Comparison of ENCODE assay signal across 12 cellular contexts in genomic region chr3:138197058-138197457, GRCh38. TPM values are rescaled to one million over a fixed set of nuclear protein-coding genes. Genes with fewer than 3 reads are reported as not detected.
A peak's percentile ranks its signal among the peaks of the same experiment; 100 is the strongest.
DNase-seq lines count a peak whose midpoint lies in the region; ATAC-seq, FAIRE-seq and TF ChIP-seq lines count a peak whose summit lies in the region.
"Had no signal": no experiment of that assay in that cellular context is flagged by ENCODE, and none has a peak within 500 bp of the region (broad histone marks: within the 10 kb centered on the region; RNA-seq: fewer than 3 reads in every experiment).

No MANE protein-coding gene starts in this region.

- no peaks in the 10 kb centered on the region for H3K4me1 ChIP-seq in Karpas-422 (ENCODE audit: low read length)
- peaks cover 2% of the 10 kb centered on the region; the same call in 1 of the 2 replicates for H3K4me1 ChIP-seq in GM12878 (ENCODE audit: control insufficient read depth, insufficient read depth, low read length)

- CTCF ChIA-PET in Calu3 (lab: Charles Lee) (interaction anchor here (1.1 kb wide), 1 partner anchor 11 kb away, joined by 3 read pairs; no protein-coding TSS in a partner anchor), GM12878 (lab: Yijun Ruan, JAX) (interaction anchor here (1.5 kb wide), 1 partner anchor 14 kb away, joined by 4 read pairs; no protein-coding TSS in a partner anchor)

- H3K4me3 Mint-ChIP-seq in Calu3 (ENCODE audit: low read depth, unreplicated experiment): no peak overlapping the region
- H3K4me3 Mint-ChIP-seq: stimulated activated naive CD8-positive, alpha-beta T cell treated with anti-CD3 and anti-CD28 coated beads, Interleukin-15, Interleukin-2, amounts not matched to agents 100 ng/mL and 50 ng/mL, for 24 hours had no signal

- H3K9me3 ChIP-seq in Karpas-422 (ENCODE audit: low read length) (no peaks in the 10 kb centered on the region), GM12878 (replicated peaks; ENCODE audit: control insufficient read depth, insufficient read depth, low read length) (no peaks in the 10 kb centered on the region)
- H3K9me3 ChIP-seq: gastroesophageal sphincter had no signal

- intact Hi-C loops in Calu3 (cut with micrococcal nuclease; ENCODE audit: unreplicated experiment) (no loop called here), GM12878 (cut with micrococcal nuclease; ENCODE audit: unreplicated experiment) (no loop called here)

- H3K27me3 Mint-ChIP-seq in Calu3 (ENCODE audit: unreplicated experiment): no peaks in the 10 kb centered on the region
- H3K27me3 Mint-ChIP-seq: stimulated activated naive CD8-positive, alpha-beta T cell treated with anti-CD3 and anti-CD28 coated beads, Interleukin-15, Interleukin-2, amounts not matched to agents 100 ng/mL and 50 ng/mL, for 24 hours had no signal

- RAD21 ChIA-PET in GM12878 (lab: Charles Lee; ENCODE audit: unreplicated experiment): no interaction called here

- TF ChIP-seq CTCF in Calu3 (IDR thresholded peaks at IDR 0.05; ENCODE audit: unreplicated experiment) (no peak), GM12878 (IDR thresholded peaks at IDR 0.05 in 2 of 3, conservative IDR thresholded peaks at IDR 0.05 in 1 of 3; ENCODE audit: control insufficient read depth in 2 of 3, extremely low read depth in 1 of 3, insufficient read depth in 1 of 3, low read depth in 3 of 3, low read length in 3 of 3) (no peak)

- TF ChIP-seq RAD21 in GM12878 (IDR thresholded peaks at IDR 0.05; ENCODE audit: insufficient read depth, low read depth, low read length): no peak

- TF ChIP-seq EP300 in GM12878 (IDR thresholded peaks at IDR 0.05; ENCODE audit: borderline replicate concordance in 1 of 2, control insufficient read depth in 1 of 2, low read depth in 2 of 2, low read length in 2 of 2): no peak

- H4K20me1 ChIP-seq in Karpas-422 (ENCODE audit: insufficient read depth, low read depth, low read length) (peaks cover 27% of the 10 kb centered on the region), GM12878 (ENCODE audit: control insufficient read depth, insufficient read depth) (no peaks in the 10 kb centered on the region)

- POLR2A ChIA-PET in GM12878 (lab: Charles Lee): interaction anchor here (0.6 to 0.9 kb wide), 2 partner anchors 14 to 94 kb away, joined by 3 to 5 read pairs; no protein-coding TSS in a partner anchor

- FAIRE-seq in GM12878 (lab: Jason Lieb, UNC): no peak

- H3K27ac ChIP-seq in Karpas-422 (ENCODE audit: low read length) (no peak overlapping the region), GM12878 (ENCODE audit: control insufficient read depth, insufficient read depth) (no peak overlapping the region)
- H3K27ac ChIP-seq: gastroesophageal sphincter had no signal

- H3K27me3 ChIP-seq in Karpas-422 (ENCODE audit: low read length) (no peaks in the 10 kb centered on the region), GM12878 (replicated peaks in 1 of 2; ENCODE audit: control insufficient read depth in 2 of 2, insufficient read depth in 2 of 2, low read length in 1 of 2) (no peaks in the 10 kb centered on the region)
- H3K27me3 ChIP-seq: gastroesophageal sphincter had no signal

- no peaks in the 10 kb centered on the region for H3K36me3 Mint-ChIP-seq in Calu3 (ENCODE audit: insufficient read depth, unreplicated experiment)

- SMC1A ChIA-PET in GM12878 (lab: Charles Lee; ENCODE audit: uncharacterized antibody, unreplicated experiment): interaction anchor here (0.9 to 1.2 kb wide), 3 partner anchors 10 to 23 kb away, joined by 3 read pairs; partner anchors contain the start of gene ARMC8

- TF ChIP-seq POLR2A in GM12878 (IDR thresholded peaks at IDR 0.05; ENCODE audit: low read depth, low read length): no peak

- H3K27ac Mint-ChIP-seq in Calu3 (ENCODE audit: unreplicated experiment): no peak overlapping the region
- H3K27ac Mint-ChIP-seq: stimulated activated naive CD8-positive, alpha-beta T cell treated with anti-CD3 and anti-CD28 coated beads, Interleukin-15, Interleukin-2, amounts not matched to agents 100 ng/mL and 50 ng/mL, for 24 hours had no signal

- BruUV-seq in Calu3 (replicated peaks; lab: Mats Ljungman, UMichigan): no TSS peak
- BruUV-seq in GM12878 (replicated peaks; lab: Mats Ljungman, UMichigan): no TSS peak

- no peak overlapping the region for H3K4me3 ChIP-seq in Karpas-422 (ENCODE audit: low read length)
- no peak overlapping the region for H3K4me3 ChIP-seq in GM12878
- H3K4me3 ChIP-seq: gastroesophageal sphincter had no signal

- peaks cover 8% of the 10 kb centered on the region for H3K4me1 Mint-ChIP-seq in Calu3 (ENCODE audit: low read depth, unreplicated experiment)

- H2AFZ ChIP-seq in Karpas-422 (ENCODE audit: low read length) (no peak overlapping the region), GM12878 (ENCODE audit: control insufficient read depth, low read depth, low read length) (no peak overlapping the region)

- WGBS in GM12878 (ENCODE audit: insufficient coverage, insufficient replicate concordance, low lambda C conversion rate, missing lambda C conversion rate): 97% methylated on average over 5 of the region's 5 CpGs

- peak; percentile 15 for DNase-seq in Calu3
- DNase-seq in Karpas-422: peak; percentile 56
- DNase-seq in GM12878 (ENCODE audit: low read depth, low spot score): no peak
- DNase-seq in left lobe of liver (ENCODE audit: low spot score): no peak
- no peak for DNase-seq in NCI-H226
- DNase-seq in GF-D8 (lab: John Stamatoyannopoulos, UW): no peak
- DNase-seq: activated effector memory CD4-positive, alpha-beta T cell treated with anti-CD3 and anti-CD28 coated beads, Interleukin-2, amount 50 U/mL, for 16 hours; SHP77 had no signal

- in situ Hi-C loops in GM12878 (cut with MboI): no loop called here

- ATAC-seq in GM12878 (peak; percentile 71), left lobe of liver (peak; percentile 70), HG02763 (IDR thresholded peaks at IDR 0.05; ENCODE audit: unreplicated experiment) (no peak), GM19455 (IDR thresholded peaks at IDR 0.05; ENCODE audit: unreplicated experiment) (no peak)
- ATAC-seq: gastroesophageal sphincter had no signal

- no peaks in the 10 kb centered on the region for H3K9me2 ChIP-seq in Karpas-422 (replicated peaks; ENCODE audit: insufficient read depth, low read length)

- H3K9ac ChIP-seq in Karpas-422 (ENCODE audit: low read length) (no peak overlapping the region), GM12878 (ENCODE audit: control insufficient read depth, insufficient read depth, low read length) (no peak overlapping the region)

- H3K9me3 Mint-ChIP-seq in Calu3 (ENCODE audit: low read depth, unreplicated experiment): no peaks in the 10 kb centered on the region
- H3K9me3 Mint-ChIP-seq: stimulated activated naive CD8-positive, alpha-beta T cell treated with anti-CD3 and anti-CD28 coated beads, Interleukin-15, Interleukin-2, amounts not matched to agents 100 ng/mL and 50 ng/mL, for 24 hours had no signal

- H3K36me3 ChIP-seq in Karpas-422 (ENCODE audit: insufficient read depth, low read length) (peaks cover 6% of the 10 kb centered on the region; the same call in 1 of the 2 replicates), GM12878 (ENCODE audit: control insufficient read depth in 2 of 2, insufficient read depth in 2 of 2, low read length in 1 of 2) (no peaks in the 10 kb centered on the region; a peak in 1 of 4 replicates)

- peaks cover 95% of the 10 kb centered on the region for H3K79me2 ChIP-seq in Karpas-422 (ENCODE audit: low read length)
- peaks cover 63% of the 10 kb centered on the region for H3K79me2 ChIP-seq in GM12878 (ENCODE audit: control insufficient read depth, insufficient read depth, low read length)

- H3K4me2 ChIP-seq in Karpas-422 (ENCODE audit: low read depth, low read length, poor library complexity, severe bottlenecking) (no peak overlapping the region), GM12878 (ENCODE audit: control insufficient read depth, insufficient read depth) (no peak overlapping the region)

RNA-seq across cellular contexts. Expression of gene ARMC8, which starts 10.0 kb away (rescaled TPM):
- total RNA-seq in Calu3 (2022) (78.7 and 80.9 TPM in 2 replicates), GM12878 (2014; rRNA removed) (44.5 and 47.6 TPM in 2 replicates), GM12878 (2014; rRNA removed; fragmentation: Illumina TruSeq; extraction: Trizol) (40.1 and 40.3 TPM in 2 replicates), GM12878 (2021) (36.4 and 37.0 TPM in 2 replicates), left lobe of liver (14.0 TPM)
- total RNA-seq in Karpas-422 (2014; rRNA removed; shearing (Covaris generic); ENCODE audit: low replicate concordance): 22.0 and 64.0 TPM in 2 replicates
- total RNA-seq in GM12878 (2013; cell fraction: nucleolus; rRNA removed): 180 and 202 TPM in 2 replicates
- 20.4 TPM for polyA plus RNA-seq in GM12878 (2011; ENCODE audit: low read depth)
- polyA plus RNA-seq in GM12878 (2011; rRNA removed) (66.1 and 93.4 TPM in 2 replicates), GM12878 (2014; fragmentation: Illumina TruSeq; extraction: Trizol) (43.1 and 53.5 TPM in 2 replicates), GM12878 (2014; fragmentation: Nextera tagmentation; extraction: Ambion mirVana) (10 to 100 TPM; 40.3 to 48.4 TPM), GM12878 (2014; rRNA removed) (25.3 and 29.8 TPM in 2 replicates), GM12878 (2016; fragmentation: Nextera tagmentation; extraction: Ambion mirVana) (10 to 100 TPM; 52.9 to 61.5 TPM)
- polyA plus RNA-seq in GM12878 (2011; cell fraction: cytosol; rRNA removed): 69.6 and 83.4 TPM in 2 replicates
- polyA plus RNA-seq in GM12878 (2011; cell fraction: nucleus; rRNA removed): 79.7 and 92.5 TPM in 2 replicates
- 17.2 and 24.8 TPM in 2 replicates for polyA plus RNA-seq in GM12878 (2012)
- 196 and 271 TPM in 2 replicates for polyA minus RNA-seq in GM12878 (2011; rRNA and poly(A)+ RNA removed)
- 25.4 and 26.4 TPM in 2 replicates for polyA minus RNA-seq in GM12878 (2011; cell fraction: cytosol; rRNA and poly(A)+ RNA removed)
- 134 and 165 TPM in 2 replicates for polyA minus RNA-seq in GM12878 (2011; cell fraction: nucleus; rRNA and poly(A)+ RNA removed)

RNA-seq across cellular contexts. Expression of gene DBR1, which starts 22.3 kb away (rescaled TPM):
- total RNA-seq in Calu3 (2022) (30.8 and 32.8 TPM in 2 replicates), GM12878 (2014; rRNA removed) (16.5 and 19.5 TPM in 2 replicates), GM12878 (2014; rRNA removed; fragmentation: Illumina TruSeq; extraction: Trizol) (15.7 and 16.3 TPM in 2 replicates), GM12878 (2021) (17.1 and 17.9 TPM in 2 replicates), left lobe of liver (5.6 TPM)
- total RNA-seq in Karpas-422 (2014; rRNA removed; shearing (Covaris generic); ENCODE audit: low replicate concordance): 9.7 and 12.3 TPM in 2 replicates
- 23.8 and 24.1 TPM in 2 replicates for total RNA-seq in GM12878 (2013; cell fraction: nucleolus; rRNA removed)
- 6.1 TPM for polyA plus RNA-seq in GM12878 (2011; ENCODE audit: low read depth)
- polyA plus RNA-seq in GM12878 (2011; rRNA removed) (15.9 and 19.9 TPM in 2 replicates), GM12878 (2014; fragmentation: Illumina TruSeq; extraction: Trizol) (14.9 and 16.3 TPM in 2 replicates), GM12878 (2014; fragmentation: Nextera tagmentation; extraction: Ambion mirVana) (1 to 10 TPM; 4.1 to 8.0 TPM), GM12878 (2014; rRNA removed) (12.1 and 12.2 TPM in 2 replicates), GM12878 (2016; fragmentation: Nextera tagmentation; extraction: Ambion mirVana) (10 to 100 TPM; 15.8 to 17.3 TPM)
- 9.6 and 11.4 TPM in 2 replicates for polyA plus RNA-seq in GM12878 (2011; cell fraction: cytosol; rRNA removed)
- 5.6 and 10.0 TPM in 2 replicates for polyA plus RNA-seq in GM12878 (2011; cell fraction: nucleus; rRNA removed)
- 8.1 and 9.1 TPM in 2 replicates for polyA plus RNA-seq in GM12878 (2012)
- polyA minus RNA-seq in GM12878 (2011; rRNA and poly(A)+ RNA removed): 5.6 and 7.2 TPM in 2 replicates
- polyA minus RNA-seq in GM12878 (2011; cell fraction: cytosol; rRNA and poly(A)+ RNA removed): 6.4 and 6.5 TPM in 2 replicates
- 4.0 and 7.3 TPM in 2 replicates for polyA minus RNA-seq in GM12878 (2011; cell fraction: nucleus; rRNA and poly(A)+ RNA removed)

Comparison
In these comparisons a context has a peak if more than half of its experiments do, and no peak if none do; other contexts are left out.
1. DNase-seq: peak in Calu3 (single experiment) and Karpas-422 (single experiment); none in GM12878 (single experiment), left lobe of liver (single experiment), NCI-H226 (single experiment) and GF-D8 (single experiment).
2. ATAC-seq: peak in GM12878 (single experiment) and left lobe of liver (single experiment); none in HG02763 (single experiment) and GM19455 (single experiment).